8 cellular contexts compared by ENCODE assay signal in the genomic region with DNA sequence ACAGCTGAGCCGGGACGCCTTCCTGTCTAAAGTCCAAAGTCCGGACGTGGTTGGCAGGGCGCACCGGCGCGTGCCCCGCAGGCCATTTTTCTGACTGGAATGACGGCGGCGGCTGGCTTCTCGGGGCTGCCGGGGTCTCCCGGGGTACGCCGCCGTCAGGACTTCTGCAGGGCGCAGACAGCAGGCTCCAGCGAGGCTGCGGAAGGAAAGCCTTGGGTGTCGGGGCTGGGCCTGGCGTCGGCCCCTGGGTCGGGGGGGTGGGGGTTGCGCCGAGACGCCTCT. TPM values are rescaled to one million over a fixed set of nuclear protein-coding genes. Genes with fewer than 3 reads are reported as not detected.
A peak's percentile ranks its signal among the peaks of the same experiment; 100 is the strongest.
DNase-seq lines count a peak whose midpoint lies in the region; ATAC-seq and TF ChIP-seq lines count a peak whose summit lies in the region.

No MANE protein-coding gene starts in this region.

- H3K9ac ChIP-seq in stomach smooth muscle (ENCODE audit: low read length in 2 of 2), result peak overlapping the region; percentile 92 to 96

- DNase-seq in HAP-1 (ENCODE audit: low spot score in 2 of 2) (peak; percentile 5 to 65), NB4 (ENCODE audit: low read depth) (no peak), brain microvascular endothelial cell (no peak), left lobe of liver (ENCODE audit: low spot score) (peak; percentile 94), retina (no peak), NOMO-1 treated with DMSO at 0.1 percent for 48 hours (lab: John Stamatoyannopoulos, UW; ENCODE audit: unreplicated experiment) (no peak)

- H3K27ac ChIP-seq in brain microvascular endothelial cell (peak overlapping the region; percentile 99), stomach smooth muscle (ENCODE audit: low read length) (peak overlapping the region; percentile 96)

- H3K9me3 ChIP-seq in HAP-1 (peaks cover 3% of the 10 kb centered on the region), stomach smooth muscle (ENCODE audit: control insufficient read depth in 2 of 2, low read length in 2 of 2) (no peaks in the 10 kb centered on the region)

- no peaks in the 10 kb centered on the region; the same call in 1 of the 2 replicates for H3K36me3 ChIP-seq in HAP-1 (replicated peaks)
- H3K36me3 ChIP-seq in brain microvascular endothelial cell (replicated peaks), result no peaks in the 10 kb centered on the region
- H3K36me3 ChIP-seq in stomach smooth muscle (ENCODE audit: control insufficient read depth in 2 of 2, insufficient read depth in 2 of 2, low read length in 2 of 2), result no peaks in the 10 kb centered on the region

- in situ Hi-C loops in HAP-1 (cut with MboI; ENCODE audit: low sequenced_read_pairs) (no loop called here), brain microvascular endothelial cell (cut with HindIII; ENCODE audit: low pct_ligation_motif_present, low sequenced_read_pairs) (no loop called here)

- no peak for TF ChIP-seq CTCF in NB4 (IDR thresholded peaks at IDR 0.05; ENCODE audit: low read depth, low read length)
- TF ChIP-seq CTCF in brain microvascular endothelial cell (IDR thresholded peaks at IDR 0.05; ENCODE audit: low read depth, low read length, missing control alignments), result no peak

- H3K27me3 ChIP-seq in HAP-1 (ENCODE audit: low read depth) (no peaks in the 10 kb centered on the region), brain microvascular endothelial cell (replicated peaks) (no peaks in the 10 kb centered on the region), stomach smooth muscle (ENCODE audit: control insufficient read depth in 1 of 2, insufficient read depth in 2 of 2, low read length in 2 of 2) (no peaks in the 10 kb centered on the region)

- TF ChIP-seq POLR2A in NB4 (IDR thresholded peaks at IDR 0.05; ENCODE audit: extremely low read depth, insufficient read length), result no peak

- ATAC-seq in GM18511 (IDR thresholded peaks at IDR 0.05; ENCODE audit: unreplicated experiment) (peak; percentile 48), left lobe of liver (no peak)

- H3K4me1 ChIP-seq in HAP-1 (peaks cover 22% of the 10 kb centered on the region), stomach smooth muscle (ENCODE audit: control insufficient read depth, insufficient read depth, low read length) (no peaks in the 10 kb centered on the region)

- H3K4me3 ChIP-seq in HAP-1 (peak overlapping the region; percentile 63), NB4 (ENCODE audit: low read depth, low read length) (peak overlapping the region; percentile 96), brain microvascular endothelial cell (ENCODE audit: low read depth, low read length) (peak overlapping the region; percentile 88), stomach smooth muscle (ENCODE audit: low read length in 2 of 2) (peak overlapping the region; percentile 79 to 96)

RNA-seq across cellular contexts. Expression of a gene that starts 32.8 kb away (rescaled TPM):
- total RNA-seq in left lobe of liver, result 83.9 TPM

Comparison
In these comparisons a context has a peak if more than half of its experiments do, and no peak if none do; other contexts are left out.
1. DNase-seq: peak in HAP-1 (2 of 2) and left lobe of liver (single experiment); none in NB4 (single experiment), brain microvascular endothelial cell (single experiment), retina (single experiment) and NOMO-1 treated with DMSO at 0.1 percent for 48 hours (single experiment).
2. Peak in every context shown above with its lines, with median percentiles within 50 percentile points of each other: H3K4me3 ChIP-seq.